ENCODE assay signal across 16 cellular contexts in genomic region chr16:74199066-74199841, GRCh38.
DNase-seq lines count a peak whose midpoint lies in the region; ATAC-seq, FAIRE-seq and TF ChIP-seq lines count a peak whose summit lies in the region.
"Had no signal": no experiment of that assay in that cellular context is flagged by ENCODE, and none has a peak within 500 bp of the region (broad histone marks: within the 10 kb centered on the region; RNA-seq: fewer than 3 reads in every experiment).

No MANE protein-coding gene starts in this region.

- POLR2A ChIA-PET in HepG2 (lab: Yijun Ruan, JAX): no interaction called here

- H3K79me2 ChIP-seq in HepG2 (ENCODE audit: insufficient read depth, low read length): no peaks in the 10 kb centered on the region

- no peaks in the 10 kb centered on the region for H3K36me3 ChIP-seq in liver (ENCODE audit: control insufficient read depth in 4 of 4, insufficient read depth in 3 of 4, low read depth in 1 of 4, low read length in 3 of 4)
- H3K36me3 ChIP-seq in HepG2 (replicated peaks in 1 of 2; ENCODE audit: control insufficient read depth in 1 of 2, insufficient read depth in 2 of 2, low read length in 2 of 2): no peaks in the 10 kb centered on the region
- no peaks in the 10 kb centered on the region for H3K36me3 ChIP-seq in body of pancreas (replicated peaks in 1 of 2; ENCODE audit: insufficient read depth in 1 of 2, low read depth in 2 of 2)
- H3K36me3 ChIP-seq in right lobe of liver: no peaks in the 10 kb centered on the region
- H3K36me3 ChIP-seq: BLaER1 treated with 17β-estradiol and CSF1 and Interleukin-3, amounts not matched to agents 10 nM and 100 nM had no signal

- no peak for FAIRE-seq in HepG2 (lab: Jason Lieb, UNC)
- FAIRE-seq: G401.6, GM12891, GM19239, H1 had no signal

- BruUV-seq in HepG2 (replicated peaks; lab: Mats Ljungman, UMichigan): no TSS peak

- WGBS in liver: 31% methylated on average over 4 of the region's 4 CpGs
- WGBS in HepG2 (ENCODE audit: low lambda C conversion rate): 4% methylated on average over 4 of the region's 4 CpGs
- WGBS in body of pancreas, 2 donors: 17 to 20% methylated on average over 4 of the region's 4 CpGs
- WGBS in right lobe of liver (ENCODE audit: insufficient coverage, low coverage, low lambda C conversion rate, missing lambda C conversion rate): 32% methylated on average over 4 of the region's 4 CpGs

- ATAC-seq in HepG2 (no peak), body of pancreas (no peak), right lobe of liver (peak; percentile 70 to 89 (median 86)), HG02678 (IDR thresholded peaks at IDR 0.05; ENCODE audit: unreplicated experiment) (no peak), HG03520 (IDR thresholded peaks at IDR 0.05; ENCODE audit: unreplicated experiment) (no peak), sciatic nerve (no peak)
- ATAC-seq: CD8-positive, alpha-beta T cell had no signal

- no peaks in the 10 kb centered on the region for H3K27me3 ChIP-seq in liver (ENCODE audit: control insufficient read depth in 4 of 4, insufficient read depth in 4 of 4, low read length in 3 of 4)
- peaks cover 0 to 17% of the 10 kb centered on the region in 2 experiments; a peak in 1 of 5 replicates for H3K27me3 ChIP-seq in HepG2 (ENCODE audit: control insufficient read depth in 1 of 2, insufficient read depth in 2 of 2, low read length in 2 of 2)
- H3K27me3 ChIP-seq in body of pancreas: no peaks in the 10 kb centered on the region
- H3K27me3 ChIP-seq in right lobe of liver: no peaks in the 10 kb centered on the region
- H3K27me3 ChIP-seq: BLaER1 treated with 17β-estradiol and CSF1 and Interleukin-3, amounts not matched to agents 10 nM and 100 nM had no signal

- CTCF ChIA-PET in HepG2 (lab: Yijun Ruan, JAX; ENCODE audit: low intra/inter-chr PET ratio, low total read pairs): no interaction called here

- in situ Hi-C loops in HepG2 (cut with HindIII; ENCODE audit: extremely low pct_ligation_motif_present, low pct_unique_long_range_greater_than_20kb): no loop called here

- TF ChIP-seq EP300 in HepG2 (IDR thresholded peaks at IDR 0.05; ENCODE audit: low read depth in 2 of 2, low read length in 2 of 2) (no peak), HepG2 (CRISPR knock-in tag; IDR thresholded peaks at IDR 0.05; ENCODE audit: borderline replicate concordance) (no peak)

- H4K20me1 ChIP-seq in HepG2 (ENCODE audit: insufficient read depth, low read length): no peaks in the 10 kb centered on the region
- H4K20me1 ChIP-seq: BLaER1 treated with 17β-estradiol and CSF1 and Interleukin-3, amounts not matched to agents 10 nM and 100 nM had no signal

- H3K4me3 ChIP-seq in liver (ENCODE audit: low read depth in 1 of 3, low read length in 3 of 3) (no peak overlapping the region), HepG2 (replicated peaks in 1 of 3; ENCODE audit: insufficient read depth in 1 of 3, low read depth in 2 of 3, low read length in 3 of 3) (no peak overlapping the region), body of pancreas (no peak overlapping the region), right lobe of liver (peak overlapping the region in 1 of 3 donors; percentile 0)
- H3K4me3 ChIP-seq: BLaER1 treated with 17β-estradiol and CSF1 and Interleukin-3, amounts not matched to agents 10 nM and 100 nM had no signal

- H3K9ac ChIP-seq in liver (ENCODE audit: low read depth in 1 of 2, low read length in 2 of 2): no peak overlapping the region
- no peak overlapping the region for H3K9ac ChIP-seq in HepG2 (ENCODE audit: insufficient read depth, low read depth, low read length)
- H3K9ac ChIP-seq: BLaER1 treated with 17β-estradiol and CSF1 and Interleukin-3, amounts not matched to agents 10 nM and 100 nM had no signal

- H2AFZ ChIP-seq in HepG2 (ENCODE audit: low read length): no peak overlapping the region

- TF ChIP-seq RAD21 in liver (IDR thresholded peaks at IDR 0.05) (no peak), HepG2 (CRISPR knock-in tag; IDR thresholded peaks at IDR 0.05) (no peak)

- TF ChIP-seq POLR2A in HepG2 (IDR thresholded peaks at IDR 0.05; ENCODE audit: insufficient read depth in 1 of 2, low read depth in 2 of 2, low read length in 2 of 2) (no peak), body of pancreas (IDR thresholded peaks at IDR 0.05) (no peak), right lobe of liver (IDR thresholded peaks at IDR 0.05) (no peak)

- no peak overlapping the region for H3K4me2 ChIP-seq in HepG2 (ENCODE audit: low read depth, low read length)
- H3K4me2 ChIP-seq: BLaER1 treated with 17β-estradiol and CSF1 and Interleukin-3, amounts not matched to agents 10 nM and 100 nM had no signal

- H3K9me3 ChIP-seq in liver (ENCODE audit: control insufficient read depth in 4 of 4, low read length in 3 of 4): peaks cover 0 to 1% (median 0%) of the 10 kb centered on the region in 4 donors
- H3K9me3 ChIP-seq in HepG2 (ENCODE audit: low read length): no peaks in the 10 kb centered on the region
- no peaks in the 10 kb centered on the region for H3K9me3 ChIP-seq in body of pancreas
- H3K9me3 ChIP-seq in right lobe of liver: no peaks in the 10 kb centered on the region

- TF ChIP-seq CTCF in liver (IDR thresholded peaks at IDR 0.05; ENCODE audit: low read depth, low read length, missing input control): no peak
- no peak for TF ChIP-seq CTCF in HepG2 (CRISPR knock-in tag; IDR thresholded peaks at IDR 0.05)
- TF ChIP-seq CTCF in body of pancreas (IDR thresholded peaks at IDR 0.05): no peak
- TF ChIP-seq CTCF in right lobe of liver (IDR thresholded peaks at IDR 0.05): no peak

- peaks cover 0 to 19% (median 11%) of the 10 kb centered on the region in 4 donors for H3K4me1 ChIP-seq in liver (ENCODE audit: control insufficient read depth in 4 of 4, insufficient read depth in 4 of 4, low read length in 3 of 4)
- no peaks in the 10 kb centered on the region for H3K4me1 ChIP-seq in HepG2 (ENCODE audit: insufficient read depth, low read length)
- H3K4me1 ChIP-seq in body of pancreas: peaks cover 15% of the 10 kb centered on the region
- H3K4me1 ChIP-seq in right lobe of liver: peaks cover 0 to 24% (median 5%) of the 10 kb centered on the region in 4 donors
- H3K4me1 ChIP-seq: BLaER1 treated with 17β-estradiol and CSF1 and Interleukin-3, amounts not matched to agents 10 nM and 100 nM had no signal

- DNase-seq in HepG2 (ENCODE audit: low spot score) (no peak), body of pancreas (peak; percentile 13 to 50 (median 18)), right lobe of liver (no peak), sciatic nerve (ENCODE audit: low spot score) (no peak)
- DNase-seq: Calu3; CD8-positive, alpha-beta T cell; H9 had no signal

- intact Hi-C loops in HepG2 (cut with micrococcal nuclease; ENCODE audit: unreplicated experiment): no loop called here
- intact Hi-C loops in body of pancreas (cut with DNase I): no loop called here
- intact Hi-C loops in right lobe of liver (cut with DNase I): no loop called here
- intact Hi-C loops in sciatic nerve (cut with DNase I): no loop called here

- H3K27ac ChIP-seq in liver (ENCODE audit: low read depth in 1 of 2, low read length in 2 of 2): peak overlapping the region; percentile 59 to 64
- no peak overlapping the region for H3K27ac ChIP-seq in HepG2 (ENCODE audit: extremely low read length, insufficient read depth, low read length)
- H3K27ac ChIP-seq in body of pancreas: peak overlapping the region in 1 of 4 donors; percentile 30
- H3K27ac ChIP-seq in right lobe of liver: peak overlapping the region in 2 of 3 donors; percentile 65 to 68
- H3K27ac ChIP-seq: BLaER1 treated with 17β-estradiol and CSF1 and Interleukin-3, amounts not matched to agents 10 nM and 100 nM; HL-60 had no signal

TF ChIP-seq in liver, 16 proteins besides CTCF, POLR2A, EP300 and RAD21 (continues in another document):
- peak; percentile 82 for TF ChIP-seq FOXA2 (IDR thresholded peaks at IDR 0.05)

TF ChIP-seq in HepG2, 621 proteins besides CTCF, POLR2A, EP300 and RAD21 (continues in another document):
- TF ChIP-seq SKIL (CRISPR knock-in tag; IDR thresholded peaks at IDR 0.05; ENCODE audit: borderline replicate concordance) (no peak), ZNF639 (CRISPR knock-in tag; conservative IDR thresholded peaks at IDR 0.05) (no peak)

Comparison
In these comparisons a context has a peak if more than half of its experiments do, and no peak if none do; other contexts are left out.
1. ATAC-seq: peak in right lobe of liver (4 of 4); none in HepG2 (single experiment), body of pancreas (single experiment), HG02678 (single experiment), HG03520 (single experiment) and sciatic nerve (single experiment).
2. DNase-seq: peak in body of pancreas (4 of 4); none in HepG2 (single experiment), right lobe of liver (0 of 3) and sciatic nerve (single experiment).